ENCODE assay signal across 27 cellular contexts in the genomic region with DNA sequence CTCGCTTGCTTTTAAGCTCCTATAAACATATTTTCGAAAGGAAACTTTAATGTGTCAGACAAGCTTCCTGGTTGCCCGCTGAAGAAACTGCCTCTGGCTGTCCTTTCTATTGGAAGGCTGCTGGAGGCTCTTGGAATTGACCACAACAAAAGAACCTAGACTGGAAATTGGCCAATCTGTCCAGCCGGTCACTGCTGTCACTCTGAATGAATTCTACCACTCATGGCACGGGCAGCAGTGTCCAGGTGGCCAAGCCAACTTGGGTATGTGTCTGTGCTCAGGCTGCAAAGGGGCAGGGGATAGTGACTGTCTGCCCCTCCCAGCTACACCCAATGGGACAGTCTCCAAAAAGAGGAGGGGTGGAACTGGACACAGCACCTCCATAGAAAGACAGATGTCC. TPM values are rescaled to one million over a fixed set of nuclear protein-coding genes. Genes with fewer than 3 reads are reported as not detected.
"Had no signal": no experiment of that assay in that cellular context is flagged by ENCODE, and none has a peak within 500 bp of the region (broad histone marks: within the 10 kb centered on the region; RNA-seq: fewer than 3 reads in every experiment).

No MANE protein-coding gene starts in this region.

- H3K4me1 ChIP-seq: esophagus squamous epithelium, lower lobe of right lung, psoas muscle, sigmoid colon, tibial artery, upper lobe of right lung, uterus had no signal

- H3K27ac ChIP-seq: esophagus squamous epithelium, lower lobe of right lung, ovary, psoas muscle, sigmoid colon, testis, tibial artery, upper lobe of right lung, uterus had no signal

- ATAC-seq: effector memory CD8-positive, alpha-beta T cell; left ventricle myocardium superior; lower lobe of right lung; naive thymus-derived CD8-positive, alpha-beta T cell; right cardiac atrium; stimulated activated effector memory CD8-positive, alpha-beta T cell treated with anti-CD3 and anti-CD28 coated beads, Interleukin-12 subunit alpha, Interleukin-12 subunit beta, amount 100 ng/mL, for 72 hours; stimulated activated naive CD8-positive, alpha-beta T cell treated with anti-CD3 and anti-CD28 coated beads, Interleukin-15, Interleukin-2, amounts not matched to agents 100 U/mL and 50 U/mL, for 24 hours; upper lobe of right lung had no signal

- H3K9me3 ChIP-seq: esophagus squamous epithelium, lower lobe of right lung, ovary, psoas muscle, sigmoid colon, testis, tibial artery, upper lobe of right lung, uterus had no signal

- H3K27me3 ChIP-seq: ovary, sigmoid colon, testis, upper lobe of right lung, uterus had no signal

- H3K4me3 ChIP-seq: esophagus squamous epithelium, lower lobe of right lung, ovary, psoas muscle, sigmoid colon, testis, tibial artery, upper lobe of right lung, uterus had no signal

- H3K36me3 ChIP-seq: esophagus squamous epithelium, lower lobe of right lung, ovary, sigmoid colon, tibial artery, upper lobe of right lung, uterus had no signal

- DNase-seq: cortex of kidney; effector memory CD8-positive, alpha-beta T cell; erythroblast; esophagus squamous epithelium; foreskin melanocyte; hypothalamus; immature natural killer cell; islet precursor cell; kidney glomerular epithelial cell; left ventricle myocardium superior; lower lobe of right lung; naive thymus-derived CD8-positive, alpha-beta T cell; nephron progenitor cell; nucleus accumbens; ovary; psoas muscle; right cardiac atrium; sigmoid colon; stimulated activated CD4-positive, alpha-beta T cell treated with anti-CD3 and anti-CD28 coated beads, Interleukin-2, amount 100 ng/mL, for 24 hours; stimulated activated CD4-positive, alpha-beta T cell treated with anti-CD3 and anti-CD28 coated beads, Interleukin-4, amount 100 ng/mL, for 24 hours; stimulated activated naive CD8-positive, alpha-beta T cell treated with anti-CD3 and anti-CD28 coated beads, Interleukin-15, Interleukin-2, amounts not matched to agents 100 U/mL and 50 U/mL, for 24 hours; testis; tibial artery; upper lobe of right lung; uterus had no signal

RNA-seq across cellular contexts. Expression of a gene that starts 57.6 kb away (rescaled TPM):
- total RNA-seq: renal cortical epithelial cell had no signal
